In the genomic region with DNA sequence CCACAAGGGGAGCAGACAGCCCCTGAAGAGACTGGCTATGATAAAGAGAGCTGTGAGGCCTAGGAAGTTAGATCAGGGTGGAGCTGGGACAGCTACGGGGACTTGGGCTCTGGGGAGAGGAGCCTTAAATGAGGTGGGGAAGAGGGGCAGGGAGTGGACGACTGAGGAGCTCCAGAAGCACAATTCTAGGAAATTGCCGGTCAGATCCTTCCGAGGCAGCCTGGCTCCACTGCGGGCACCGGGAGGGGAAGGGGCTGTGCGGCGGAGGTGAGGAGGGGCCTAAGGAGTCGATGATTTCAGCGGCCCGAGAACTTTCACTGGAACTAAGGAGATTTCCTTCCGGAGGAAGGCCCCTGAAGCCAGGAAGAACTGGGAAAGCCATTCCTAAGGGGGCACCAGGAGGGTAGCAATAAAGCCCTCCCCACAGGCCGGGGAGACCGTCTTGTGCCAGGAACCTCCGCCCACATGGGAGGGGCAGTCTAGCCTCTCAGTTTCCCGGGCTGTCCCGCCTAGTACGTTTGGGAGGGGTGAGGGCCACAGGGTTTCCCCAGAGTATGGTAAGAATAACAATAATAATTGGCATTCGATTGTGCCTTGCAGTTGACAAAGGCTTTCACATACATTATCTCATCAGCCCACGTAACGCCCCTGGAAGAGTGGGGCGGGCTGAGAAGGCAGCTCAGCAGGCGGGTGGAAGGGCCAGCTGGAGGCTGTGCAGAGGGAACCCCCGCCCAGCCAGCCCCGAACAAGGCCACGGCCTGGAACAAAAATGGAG, we compare ENCODE assay signal across 10 cellular contexts. TPM values are rescaled to one million over a fixed set of nuclear protein-coding genes. Genes with fewer than 3 reads are reported as not detected.
DNase-seq lines count a peak whose midpoint lies in the region; ATAC-seq and TF ChIP-seq lines count a peak whose summit lies in the region.
"Had no signal": no experiment of that assay in that cellular context is flagged by ENCODE, and none has a peak within 500 bp of the region (broad histone marks: within the 10 kb centered on the region; RNA-seq: fewer than 3 reads in every experiment).

No MANE protein-coding gene starts in this region.

- no peaks in the 10 kb centered on the region for H3K36me3 Mint-ChIP-seq in endodermal cell (ENCODE audit: low read depth)
- H3K36me3 Mint-ChIP-seq in memory B cell, result no peaks in the 10 kb centered on the region
- no peaks in the 10 kb centered on the region for H3K36me3 Mint-ChIP-seq in activated CD8-positive, alpha-beta memory T cell treated with anti-CD3 and anti-CD28 coated beads, Interleukin-2, amount 10 ng/mL, durations not matched to agents 7 days and 5 days
- H3K36me3 Mint-ChIP-seq in T-helper 17 cell (ENCODE audit: low read depth), result no peaks in the 10 kb centered on the region

- H3K9ac ChIP-seq in endodermal cell (ENCODE audit: extremely low read depth, low read length, poor library complexity, severe bottlenecking) (no peak overlapping the region), stomach smooth muscle (ENCODE audit: low read length in 2 of 2) (peak overlapping the region; percentile 42 to 57)

- no peak overlapping the region for H3K4me3 ChIP-seq in endodermal cell (ENCODE audit: low read length)
- H3K4me3 ChIP-seq in stomach smooth muscle (ENCODE audit: low read length in 2 of 2), result peak overlapping the region in 1 of 2 donors; percentile 55

- H3K36me3 ChIP-seq in endodermal cell (ENCODE audit: control insufficient read depth, insufficient read depth, low read length) (no peaks in the 10 kb centered on the region), stomach smooth muscle (ENCODE audit: control insufficient read depth in 2 of 2, insufficient read depth in 2 of 2, low read length in 2 of 2) (no peaks in the 10 kb centered on the region)

- H3K27me3 Mint-ChIP-seq in endodermal cell (ENCODE audit: insufficient read depth), result no peaks in the 10 kb centered on the region
- H3K27me3 Mint-ChIP-seq in memory B cell, result peaks cover 5% of the 10 kb centered on the region
- H3K27me3 Mint-ChIP-seq in activated CD8-positive, alpha-beta memory T cell treated with anti-CD3 and anti-CD28 coated beads, Interleukin-2, amount 10 ng/mL, durations not matched to agents 7 days and 5 days, result no peaks in the 10 kb centered on the region
- peaks cover 5% of the 10 kb centered on the region for H3K27me3 Mint-ChIP-seq in T-helper 17 cell

- H3K27ac Mint-ChIP-seq in endodermal cell, result peak overlapping the region; percentile 90
- no peak overlapping the region for H3K27ac Mint-ChIP-seq in memory B cell
- no peak overlapping the region for H3K27ac Mint-ChIP-seq in activated CD8-positive, alpha-beta memory T cell treated with anti-CD3 and anti-CD28 coated beads, Interleukin-2, amount 10 ng/mL, durations not matched to agents 7 days and 5 days
- H3K27ac Mint-ChIP-seq in T-helper 17 cell, result no peak overlapping the region

- CTCF ChIA-PET in activated CD8-positive, alpha-beta memory T cell treated with anti-CD3 and anti-CD28 coated beads, Interleukin-2, amount 10 ng/mL, durations not matched to agents 7 days and 5 days (lab: Charles Lee), result interaction anchor here (0.6 kb wide), 1 partner anchor 11 kb away, joined by 3 read pairs; no protein-coding TSS in a partner anchor

- no peak for TF ChIP-seq CTCF in endodermal cell (conservative IDR thresholded peaks at IDR 0.05)

- no peaks in the 10 kb centered on the region for H3K9me3 ChIP-seq in endodermal cell (ENCODE audit: control insufficient read depth, low read length)
- H3K9me3 ChIP-seq in stomach smooth muscle (ENCODE audit: control insufficient read depth in 2 of 2, low read length in 2 of 2), result no peaks in the 10 kb centered on the region
- no peaks in the 10 kb centered on the region for H3K9me3 ChIP-seq in T-helper 17 cell (ENCODE audit: control insufficient read depth, low read length, poor library complexity, severe bottlenecking)

- H3K4me3 Mint-ChIP-seq in endodermal cell (peak overlapping the region; percentile 25), memory B cell (peak overlapping the region; percentile 30), T-helper 17 cell (no peak overlapping the region)
- H3K4me3 Mint-ChIP-seq in activated CD8-positive, alpha-beta memory T cell treated with anti-CD3 and anti-CD28 coated beads, Interleukin-2, amount 10 ng/mL, durations not matched to agents 7 days and 5 days, result no peak overlapping the region

- WGBS in endodermal cell (ENCODE audit: insufficient coverage in 1 of 2, insufficient read length in 1 of 2), 2 experiments, result 48 to 50% methylated on average over 8 to 26 of the region's 26 CpGs

- no peak for ATAC-seq in memory B cell (ENCODE audit: low read depth)
- ATAC-seq in GM19351 (IDR thresholded peaks at IDR 0.05; ENCODE audit: unreplicated experiment), result no peak
- ATAC-seq in activated CD8-positive, alpha-beta memory T cell treated with anti-CD3 and anti-CD28 coated beads, Interleukin-2, amount 10 ng/mL, durations not matched to agents 7 days and 5 days, result no peak
- no peak for ATAC-seq in T-helper 17 cell

- H3K4me1 Mint-ChIP-seq in endodermal cell, result peaks cover 15% of the 10 kb centered on the region
- no peaks in the 10 kb centered on the region for H3K4me1 Mint-ChIP-seq in memory B cell
- H3K4me1 Mint-ChIP-seq in activated CD8-positive, alpha-beta memory T cell treated with anti-CD3 and anti-CD28 coated beads, Interleukin-2, amount 10 ng/mL, durations not matched to agents 7 days and 5 days, result no peaks in the 10 kb centered on the region
- no peaks in the 10 kb centered on the region for H3K4me1 Mint-ChIP-seq in T-helper 17 cell

- H3K27ac ChIP-seq in endodermal cell (ENCODE audit: low read depth, low read length), result peak overlapping the region; percentile 93
- peak overlapping the region; percentile 92 for H3K27ac ChIP-seq in stomach smooth muscle (ENCODE audit: low read length)

- peaks cover 10% of the 10 kb centered on the region for H3K4me1 ChIP-seq in endodermal cell (ENCODE audit: control insufficient read depth, insufficient read depth, low read length)
- H3K4me1 ChIP-seq in stomach smooth muscle (ENCODE audit: control insufficient read depth, insufficient read depth, low read length), result peaks cover 16% of the 10 kb centered on the region

- no peaks in the 10 kb centered on the region for H3K27me3 ChIP-seq in endodermal cell (ENCODE audit: control insufficient read depth, insufficient read depth, low read length, poor library complexity, severe bottlenecking)
- H3K27me3 ChIP-seq in stomach smooth muscle (ENCODE audit: control insufficient read depth in 1 of 2, insufficient read depth in 2 of 2, low read length in 2 of 2), result no peaks in the 10 kb centered on the region

- peak; percentile 66 for DNase-seq in NCI-H146 (lab: John Stamatoyannopoulos, UW)
- peak; percentile 74 for DNase-seq in endodermal cell
- DNase-seq in memory B cell (ENCODE audit: low spot score in 2 of 2), result no peak
- no peak for DNase-seq in activated CD8-positive, alpha-beta memory T cell treated with anti-CD3 and anti-CD28 coated beads, Interleukin-2, amount 10 ng/mL, durations not matched to agents 7 days and 5 days
- DNase-seq in T-helper 17 cell, result no peak
- DNase-seq in activated effector memory CD4-positive, alpha-beta T cell treated with anti-CD3 and anti-CD28 coated beads, Interleukin-2, amount 50 U/mL, for 16 hours, result no peak
- DNase-seq: MV-4-11 had no signal

- H3K9me3 Mint-ChIP-seq in endodermal cell (no peaks in the 10 kb centered on the region), memory B cell (no peaks in the 10 kb centered on the region)
- H3K9me3 Mint-ChIP-seq in activated CD8-positive, alpha-beta memory T cell treated with anti-CD3 and anti-CD28 coated beads, Interleukin-2, amount 10 ng/mL, durations not matched to agents 7 days and 5 days (ENCODE audit: low read depth), result no peaks in the 10 kb centered on the region

RNA-seq across cellular contexts. Expression of a gene that starts 19.6 kb away (rescaled TPM):
- total RNA-seq in endodermal cell (1 to 10 TPM; 2.7 to 4.5 TPM), T-helper 17 cell (not detected)
- polyA plus RNA-seq in endodermal cell (2013, experiment 1 of 2), result 1.00 TPM
- 1.4 TPM for polyA plus RNA-seq in endodermal cell (2013, experiment 2 of 2)
- under 1 TPM in 1 of 2 experiments, not detected in 1; 0.05 TPM for total RNA-seq in activated CD8-positive, alpha-beta memory T cell treated with anti-CD3 and anti-CD28 coated beads, Interleukin-2, amount 10 ng/mL, durations not matched to agents 7 days and 5 days
- total RNA-seq: myocyte had no signal

RNA-seq across cellular contexts. Expression of a gene that starts 27.3 kb away (rescaled TPM):
- total RNA-seq in endodermal cell (100 to 1,000 TPM; 280 to 315 TPM), T-helper 17 cell (100 to 1,000 TPM; 136 to 142 TPM)
- polyA plus RNA-seq in endodermal cell (2013, experiment 1 of 2), result 351 TPM
- 338 TPM for polyA plus RNA-seq in endodermal cell (2013, experiment 2 of 2)
- total RNA-seq in activated CD8-positive, alpha-beta memory T cell treated with anti-CD3 and anti-CD28 coated beads, Interleukin-2, amount 10 ng/mL, durations not matched to agents 7 days and 5 days, result 100 to 1,000 TPM; 193 to 260 TPM

RNA-seq across cellular contexts. Expression of a gene that starts 29.8 kb away (rescaled TPM):
- 100 to 1,000 TPM in 1 of 2 donors, 10 to 100 TPM in 1; 94.4 to 117 TPM for total RNA-seq in endodermal cell
- polyA plus RNA-seq in endodermal cell (2013, experiment 1 of 2), result 64.8 TPM
- 56.5 TPM for polyA plus RNA-seq in endodermal cell (2013, experiment 2 of 2)
- total RNA-seq in activated CD8-positive, alpha-beta memory T cell treated with anti-CD3 and anti-CD28 coated beads, Interleukin-2, amount 10 ng/mL, durations not matched to agents 7 days and 5 days, result 10 to 100 TPM; 50.2 to 51.5 TPM
- 10 to 100 TPM; 33.6 to 47.6 TPM for total RNA-seq in T-helper 17 cell

RNA-seq across cellular contexts. Expression of a gene that starts 39.6 kb away (rescaled TPM):
- total RNA-seq in endodermal cell (10 to 100 TPM; 23.5 to 25.5 TPM), T-helper 17 cell (10 to 100 TPM; 17.6 to 18.2 TPM)
- polyA plus RNA-seq in endodermal cell (2013, experiment 1 of 2), result 50.9 TPM
- 42.8 TPM for polyA plus RNA-seq in endodermal cell (2013, experiment 2 of 2)
- 10 to 100 TPM; 30.7 to 34.2 TPM for total RNA-seq in activated CD8-positive, alpha-beta memory T cell treated with anti-CD3 and anti-CD28 coated beads, Interleukin-2, amount 10 ng/mL, durations not matched to agents 7 days and 5 days

Comparison
In these comparisons a context has a peak if more than half of its experiments do, and no peak if none do; other contexts are left out.
1. DNase-seq: peak in NCI-H146 (single experiment) and endodermal cell (single experiment); none in memory B cell (0 of 2), activated CD8-positive, alpha-beta memory T cell treated with anti-CD3 and anti-CD28 coated beads, Interleukin-2, amount 10 ng/mL, durations not matched to agents 7 days and 5 days (single experiment), T-helper 17 cell (0 of 3) and activated effector memory CD4-positive, alpha-beta T cell treated with anti-CD3 and anti-CD28 coated beads, Interleukin-2, amount 50 U/mL, for 16 hours (single experiment).
2. H3K4me3 Mint-ChIP-seq: peak in endodermal cell (single experiment) and memory B cell (single experiment); none in activated CD8-positive, alpha-beta memory T cell treated with anti-CD3 and anti-CD28 coated beads, Interleukin-2, amount 10 ng/mL, durations not matched to agents 7 days and 5 days (single experiment) and T-helper 17 cell (single experiment).